21 cellular contexts compared by ENCODE assay signal in the genomic region with DNA sequence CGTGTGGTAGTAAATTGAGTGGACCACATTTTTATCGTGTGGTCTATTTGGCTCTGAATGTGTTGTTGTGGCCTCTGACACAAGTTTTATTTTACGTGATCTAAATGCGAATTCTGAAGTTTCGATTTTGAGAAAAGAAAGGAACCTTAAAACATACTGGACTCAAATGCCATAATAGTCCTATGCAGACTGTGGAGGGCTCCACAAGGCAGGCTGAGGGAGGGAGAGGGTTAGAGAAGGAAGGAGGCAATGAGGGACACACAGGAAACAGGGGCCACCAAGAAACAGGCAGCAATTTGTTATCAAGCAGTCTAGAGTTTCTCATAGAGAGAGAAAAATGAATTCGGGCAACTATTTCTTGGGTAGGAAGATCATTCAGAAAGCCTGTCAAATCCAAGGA.
"Had no signal": no experiment of that assay in that cellular context is flagged by ENCODE, and none has a peak within 500 bp of the region (broad histone marks: within the 10 kb centered on the region; RNA-seq: fewer than 3 reads in every experiment).

No MANE protein-coding gene starts in this region.

- H3K4me1 ChIP-seq: SJSA1 had no signal

- DNase-seq: KBM-7, MG63, NCI-H1092, NCI-H1105 treated with DMSO at 0.1 percent for 48 hours, NCI-H1417 treated with DMSO at 0.1 percent for 48 hours, NCI-H146, NCI-H187, NCI-H2029, NCI-H2171 treated with DMSO at 0.1 percent for 48 hours, NCI-H345, NCI-H446 treated with DMSO at 0.1 percent for 48 hours, NCI-H510A treated with DMSO at 0.1 percent for 48 hours, NCI-H526 treated with DMSO at 0.1 percent for 48 hours, NCI-H748 treated with DMSO at 0.1 percent for 48 hours, Right ventricle myocardium superior, RPMI8226, SIG-M5, T-helper 1 cell had no signal

- ATAC-seq: SK-N-SH treated with all-trans-retinoic acid at 6 μM for 48 hours had no signal

- H3K36me3 ChIP-seq: MG63, SJSA1 had no signal

- FAIRE-seq: RCC 7860 had no signal

- H3K9me3 ChIP-seq: MG63, SJSA1 had no signal

- H3K27ac ChIP-seq: SJSA1 had no signal

- H3K4me3 ChIP-seq: MG63, SJSA1 had no signal

- H3K27me3 ChIP-seq: MG63, SJSA1 had no signal
